ENCODE assay signal across 18 cellular contexts in the genomic region with DNA sequence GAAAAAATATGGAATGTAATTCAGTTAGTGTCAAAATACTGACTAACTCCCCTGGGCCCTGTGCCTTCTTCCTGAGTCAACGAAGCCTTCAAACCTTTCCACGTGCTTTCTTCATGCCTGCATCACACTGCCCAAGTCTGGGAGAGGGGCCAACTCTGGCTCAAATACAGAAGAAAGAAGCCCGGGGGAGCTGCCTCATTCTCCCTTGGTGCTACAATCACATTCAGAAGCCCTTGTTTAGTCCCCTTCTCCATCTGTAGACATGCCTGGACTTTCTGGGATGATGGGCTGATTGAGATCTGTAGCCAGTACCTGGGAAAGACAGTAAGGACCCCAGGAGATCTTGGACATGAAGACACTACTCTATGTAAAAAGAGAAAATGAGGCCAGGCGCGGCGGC.
A peak's percentile ranks its signal among the peaks of the same experiment; 100 is the strongest.
DNase-seq lines count a peak whose midpoint lies in the region.
"Had no signal": no experiment of that assay in that cellular context is flagged by ENCODE, and none has a peak within 500 bp of the region (broad histone marks: within the 10 kb centered on the region; RNA-seq: fewer than 3 reads in every experiment).

No MANE protein-coding gene starts in this region.

- no peaks in the 10 kb centered on the region for H3K9me3 Mint-ChIP-seq in activated T-cell treated with anti-CD3 and anti-CD28 coated beads, Interleukin-2, amount 50 U/mL, for 24 hours
- H3K9me3 Mint-ChIP-seq: activated CD4-positive, alpha-beta T cell treated with anti-CD3 and anti-CD28 coated beads, Interleukin-2, amount 10 ng/mL, durations not matched to agents 7 days and 5 days; activated T-helper 17 cell treated with anti-CD3 and anti-CD28 coated beads, Interleukin-2, amount 50 U/mL, for 72 hours; natural killer cell treated with Interleukin-12 subunit alpha and Interleukin-12 subunit beta and Interleukin-15 and Interleukin-18, amount 100 ng/mL, for 72 hours had no signal

- H3K4me3 Mint-ChIP-seq in activated T-cell treated with anti-CD3 and anti-CD28 coated beads, Interleukin-2, amount 50 U/mL, for 24 hours = no peak overlapping the region
- H3K4me3 Mint-ChIP-seq: activated CD4-positive, alpha-beta T cell treated with anti-CD3 and anti-CD28 coated beads, Interleukin-2, amount 10 ng/mL, durations not matched to agents 7 days and 5 days; activated T-helper 17 cell treated with anti-CD3 and anti-CD28 coated beads, Interleukin-2, amount 50 U/mL, for 72 hours; natural killer cell treated with Interleukin-12 subunit alpha and Interleukin-12 subunit beta and Interleukin-15 and Interleukin-18, amount 100 ng/mL, for 72 hours had no signal

- H3K4me1 Mint-ChIP-seq in activated T-cell treated with anti-CD3 and anti-CD28 coated beads, Interleukin-2, amount 50 U/mL, for 24 hours (ENCODE audit: low read depth) = no peaks in the 10 kb centered on the region
- H3K4me1 Mint-ChIP-seq: activated CD4-positive, alpha-beta T cell treated with anti-CD3 and anti-CD28 coated beads, Interleukin-2, amount 10 ng/mL, durations not matched to agents 7 days and 5 days; activated T-helper 17 cell treated with anti-CD3 and anti-CD28 coated beads, Interleukin-2, amount 50 U/mL, for 72 hours had no signal

- H3K27me3 ChIP-seq in effector memory CD4-positive, alpha-beta T cell (replicated peaks; ENCODE audit: control insufficient read depth, insufficient read depth, low read length, poor library complexity, severe bottlenecking) = no peaks in the 10 kb centered on the region
- H3K27me3 ChIP-seq: testis had no signal

- H3K9me3 ChIP-seq in effector memory CD4-positive, alpha-beta T cell (ENCODE audit: control insufficient read depth, low read length) = no peaks in the 10 kb centered on the region
- H3K9me3 ChIP-seq: testis had no signal

- peak; percentile 64 for DNase-seq in ELR (ENCODE audit: low read depth)
- DNase-seq in NCI-H446 treated with DMSO at 0.1 percent for 48 hours (lab: John Stamatoyannopoulos, UW) = peak; percentile 11
- DNase-seq in epithelial cell of prostate (ENCODE audit: low read depth, low spot score) = no peak
- DNase-seq in posterior cingulate gyrus = peak in 7 of 10 donors; percentile 27 to 88 (median 49)
- DNase-seq in 8988T = no peak
- DNase-seq in activated T-cell treated with anti-CD3 and anti-CD28 coated beads, Interleukin-2, amount 50 U/mL, for 24 hours = no peak
- no peak for DNase-seq in effector memory CD4-positive, alpha-beta T cell
- DNase-seq in KG1 (lab: John Stamatoyannopoulos, UW) = no peak
- DNase-seq: activated CD4-positive, alpha-beta T cell treated with anti-CD3 and anti-CD28 coated beads, Interleukin-2, amount 10 ng/mL, durations not matched to agents 7 days and 5 days; Calu3; cerebellar nuclear complex; NCI-H2029 treated with DMSO at 0.1 percent for 48 hours; small intestine; T-helper 2 cell had no signal

- peak overlapping the region; percentile 89 for H3K27ac ChIP-seq in epithelial cell of prostate
- no peak overlapping the region for H3K27ac ChIP-seq in effector memory CD4-positive, alpha-beta T cell (ENCODE audit: insufficient read depth, low read length, poor library complexity, severe bottlenecking)
- H3K27ac ChIP-seq: KMS-11, testis had no signal

- no peaks in the 10 kb centered on the region for H3K4me1 ChIP-seq in effector memory CD4-positive, alpha-beta T cell (ENCODE audit: control insufficient read depth, insufficient read depth, low read length, poor library complexity, severe bottlenecking)
- H3K4me1 ChIP-seq: testis had no signal

- H3K4me3 ChIP-seq in effector memory CD4-positive, alpha-beta T cell (ENCODE audit: insufficient read depth, low read depth, low read length, poor library complexity, severe bottlenecking) = no peak overlapping the region
- H3K4me3 ChIP-seq: testis had no signal

- no peaks in the 10 kb centered on the region for H3K36me3 ChIP-seq in effector memory CD4-positive, alpha-beta T cell (ENCODE audit: control insufficient read depth, insufficient read depth, low read length)

- no peak overlapping the region for H3K27ac Mint-ChIP-seq in activated T-cell treated with anti-CD3 and anti-CD28 coated beads, Interleukin-2, amount 50 U/mL, for 24 hours
- H3K27ac Mint-ChIP-seq: activated CD4-positive, alpha-beta T cell treated with anti-CD3 and anti-CD28 coated beads, Interleukin-2, amount 10 ng/mL, durations not matched to agents 7 days and 5 days; activated T-helper 17 cell treated with anti-CD3 and anti-CD28 coated beads, Interleukin-2, amount 50 U/mL, for 72 hours; natural killer cell treated with Interleukin-12 subunit alpha and Interleukin-12 subunit beta and Interleukin-15 and Interleukin-18, amount 100 ng/mL, for 72 hours had no signal

- intact Hi-C loops in posterior cingulate gyrus (cut with DNase I) = no loop called here

- no peaks in the 10 kb centered on the region for H3K27me3 Mint-ChIP-seq in activated T-cell treated with anti-CD3 and anti-CD28 coated beads, Interleukin-2, amount 50 U/mL, for 24 hours
- H3K27me3 Mint-ChIP-seq: activated T-helper 17 cell treated with anti-CD3 and anti-CD28 coated beads, Interleukin-2, amount 50 U/mL, for 72 hours had no signal

- no peaks in the 10 kb centered on the region for H3K36me3 Mint-ChIP-seq in activated T-cell treated with anti-CD3 and anti-CD28 coated beads, Interleukin-2, amount 50 U/mL, for 24 hours (ENCODE audit: low read depth)
- H3K36me3 Mint-ChIP-seq: natural killer cell treated with Interleukin-12 subunit alpha and Interleukin-12 subunit beta and Interleukin-15 and Interleukin-18, amount 100 ng/mL, for 72 hours had no signal

Comparison
In these comparisons a context has a peak if more than half of its experiments do, and no peak if none do; other contexts are left out.
1. DNase-seq: peak in ELR (single experiment), NCI-H446 treated with DMSO at 0.1 percent for 48 hours (single experiment) and posterior cingulate gyrus (7 of 10); none in epithelial cell of prostate (single experiment), 8988T (single experiment), activated T-cell treated with anti-CD3 and anti-CD28 coated beads, Interleukin-2, amount 50 U/mL, for 24 hours (single experiment), effector memory CD4-positive, alpha-beta T cell (0 of 3) and KG1 (single experiment).